9 cellular contexts compared by ENCODE assay signal in the genomic region with DNA sequence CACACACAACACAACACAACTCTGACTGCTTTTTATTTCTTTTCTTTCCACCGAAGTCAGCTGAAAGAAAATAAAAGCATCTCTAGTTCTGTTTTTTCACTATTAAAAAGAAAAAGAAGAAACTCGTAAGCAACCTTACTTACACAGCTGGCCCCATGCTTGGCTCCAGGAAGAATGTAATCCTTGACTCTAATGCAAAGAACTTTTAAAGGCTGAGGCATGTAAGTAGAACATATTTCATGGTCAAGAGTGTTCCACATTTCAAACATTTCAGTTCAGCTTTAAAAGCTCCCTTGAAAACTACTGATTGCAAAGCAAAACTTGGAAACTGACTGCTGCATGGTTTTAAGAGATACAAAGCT. TPM values are rescaled to one million over a fixed set of nuclear protein-coding genes. Genes with fewer than 3 reads are reported as not detected.
DNase-seq lines count a peak whose midpoint lies in the region; ATAC-seq and TF ChIP-seq lines count a peak whose summit lies in the region.
"Had no signal": no experiment of that assay in that cellular context is flagged by ENCODE, and none has a peak within 500 bp of the region (broad histone marks: within the 10 kb centered on the region; RNA-seq: fewer than 3 reads in every experiment).

No MANE protein-coding gene starts in this region.

- 5 to 11% (median 7%) methylated on average over 2 of the region's 2 CpGs for WGBS in psoas muscle, 3 donors

- intact Hi-C loops in psoas muscle (cut with DNase I): loop anchor here in 1 of 2 donors (5.0 kb wide), 1 partner anchor 185 kb away; no protein-coding TSS in a partner anchor

- H3K4me2 ChIP-seq in BLaER1 treated with 17β-estradiol and CSF1 and Interleukin-3, amounts not matched to agents 10 nM and 100 nM: peak overlapping the region; percentile 19 to 96 (median 52); a peak in 17 of 22 replicates

- DNase-seq in RPMI7951 (ENCODE audit: low read depth) (peak; percentile 24), epithelial cell of proximal tubule (ENCODE audit: low read depth) (no peak), psoas muscle (no peak), NCI-H748 (lab: John Stamatoyannopoulos, UW; ENCODE audit: unreplicated experiment) (no peak), hippocampal formation (lab: John Stamatoyannopoulos, UW) (no peak)
- DNase-seq in stimulated activated CD4-positive, alpha-beta T cell treated with anti-CD3 and anti-CD28 coated beads, Interleukin-4, amount 100 ng/mL, for 4 hours: no peak
- DNase-seq: activated B cell treated with CpG ODN at 0.5 μM for 24 hours had no signal

- H4K20me1 ChIP-seq in BLaER1 treated with 17β-estradiol and CSF1 and Interleukin-3, amounts not matched to agents 10 nM and 100 nM: no peaks in the 10 kb centered on the region; a peak in 1 of 22 replicates

- TF ChIP-seq CTCF in epithelial cell of proximal tubule (conservative IDR thresholded peaks at IDR 0.05; ENCODE audit: low read depth, low read length) (no peak), psoas muscle (IDR thresholded peaks at IDR 0.05) (no peak)

- H3K36me3 ChIP-seq in BLaER1 treated with 17β-estradiol and CSF1 and Interleukin-3, amounts not matched to agents 10 nM and 100 nM: peaks cover 0 to 39% (median 0%) of the 10 kb centered on the region in 11 experiments; a peak in 9 of 22 replicates
- no peaks in the 10 kb centered on the region for H3K36me3 ChIP-seq in psoas muscle (ENCODE audit: insufficient read depth in 1 of 2, low read depth in 1 of 2)

- H3K4me1 ChIP-seq in BLaER1 treated with 17β-estradiol and CSF1 and Interleukin-3, amounts not matched to agents 10 nM and 100 nM: peaks cover 5 to 61% (median 14%) of the 10 kb centered on the region in 10 experiments; a peak in 17 of 20 replicates
- H3K4me1 ChIP-seq in psoas muscle: peaks cover 12% of the 10 kb centered on the region

- ATAC-seq in psoas muscle (no peak), GM21423 (IDR thresholded peaks at IDR 0.05; ENCODE audit: unreplicated experiment) (no peak)

- H3K9ac ChIP-seq in BLaER1 treated with 17β-estradiol and CSF1 and Interleukin-3, amounts not matched to agents 10 nM and 100 nM: peak overlapping the region in 6 of 11 experiments; percentile 60 to 89 (median 84); a peak in 12 of 22 replicates

- peak overlapping the region in 6 of 10 experiments; percentile 15 to 70 (median 65); a peak in 11 of 20 replicates for H3K4me3 ChIP-seq in BLaER1 treated with 17β-estradiol and CSF1 and Interleukin-3, amounts not matched to agents 10 nM and 100 nM
- H3K4me3 ChIP-seq in epithelial cell of proximal tubule (ENCODE audit: low read depth, low read length) (peak overlapping the region; percentile 5), psoas muscle (peak overlapping the region; percentile 65)

- H3K27ac ChIP-seq in BLaER1 treated with 17β-estradiol and CSF1 and Interleukin-3, amounts not matched to agents 10 nM and 100 nM: peak overlapping the region in 7 of 11 experiments; percentile 19 to 90 (median 86); a peak in 12 of 22 replicates
- H3K27ac ChIP-seq in psoas muscle: peak overlapping the region; percentile 56

- peaks cover 0 to 28% (median 0%) of the 10 kb centered on the region in 11 experiments; a peak in 10 of 22 replicates for H3K9me3 ChIP-seq in BLaER1 treated with 17β-estradiol and CSF1 and Interleukin-3, amounts not matched to agents 10 nM and 100 nM (replicated peaks in 1 of 11)
- H3K9me3 ChIP-seq in psoas muscle: no peaks in the 10 kb centered on the region

- H3K27me3 ChIP-seq in BLaER1 treated with 17β-estradiol and CSF1 and Interleukin-3, amounts not matched to agents 10 nM and 100 nM: no peaks in the 10 kb centered on the region
- H3K27me3 ChIP-seq in psoas muscle (ENCODE audit: insufficient read depth in 3 of 3, low read length in 2 of 3): peaks cover 0 to 4% (median 0%) of the 10 kb centered on the region in 3 donors

RNA-seq across cellular contexts. Expression of gene GASK1B, which starts 0.6 kb away (rescaled TPM):
- 0.98 and 1.2 TPM in 2 replicates for total RNA-seq in RPMI7951 (2014; rRNA removed; shearing (Covaris generic))
- 0.17 and 0.51 TPM in 2 replicates for total RNA-seq in epithelial cell of proximal tubule
- 10 to 100 TPM in 1 of 4 donors, 1 to 10 TPM in 3; 5.3 to 16.7 (median 8.0) TPM for total RNA-seq in psoas muscle
- polyA plus RNA-seq in psoas muscle: 1 to 10 TPM; 2.6 to 5.4 (median 3.2) TPM
- total RNA-seq: activated B cell treated with CpG ODN at 0.5 μM for 24 hours had no signal

RNA-seq across cellular contexts. Expression of gene TMEM144, which starts 38.1 kb away (rescaled TPM):
- 0.78 and 2.5 TPM in 2 replicates for total RNA-seq in RPMI7951 (2014; rRNA removed; shearing (Covaris generic))
- total RNA-seq in epithelial cell of proximal tubule (2.9 and 3.5 TPM in 2 replicates), psoas muscle (1 to 10 TPM in 3 of 4 donors, under 1 TPM in 1; 0.88 to 1.9 (median 1.4) TPM)
- polyA plus RNA-seq in psoas muscle: 1 to 10 TPM in 2 of 3 donors, under 1 TPM in 1; 0.53 to 1.2 (median 1.0) TPM
- total RNA-seq: activated B cell treated with CpG ODN at 0.5 μM for 24 hours had no signal

Comparison
In these comparisons a context has a peak if more than half of its experiments do, and no peak if none do; other contexts are left out.
1. H3K4me3 ChIP-seq: peak in every context shown above with its lines; median percentile 65 in BLaER1 treated with 17β-estradiol and CSF1 and Interleukin-3, amounts not matched to agents 10 nM and 100 nM; 65 in psoas muscle; 5 in epithelial cell of proximal tubule.